In genomic region chr6:166770216-166771116, GRCh38 we compare ENCODE assay signal across 17 cellular contexts.
A peak's percentile ranks its signal among the peaks of the same experiment; 100 is the strongest.
DNase-seq lines count a peak whose midpoint lies in the region; ATAC-seq and TF ChIP-seq lines count a peak whose summit lies in the region.
"Had no signal": no experiment of that assay in that cellular context is flagged by ENCODE, and none has a peak within 500 bp of the region (broad histone marks: within the 10 kb centered on the region; RNA-seq: fewer than 3 reads in every experiment).

No MANE protein-coding gene starts in this region.

- TF ChIP-seq POLR2A in breast epithelium (IDR thresholded peaks at IDR 0.05): no peak

- DNase-seq in AG10803 (ENCODE audit: low read depth) (no peak), HFF-Myc (ENCODE audit: extremely low read depth, low read depth) (no peak), chondrocyte (ENCODE audit: low spot score) (no peak), mesenteric fat pad (ENCODE audit: low spot score) (peak; percentile 57), T-helper 1 cell (no peak), breast epithelium (ENCODE audit: low spot score in 2 of 2) (no peak), dorsolateral prefrontal cortex (no peak)
- DNase-seq: amniotic stem cell; effector memory CD4-positive, alpha-beta T cell; left colon; naive thymus-derived CD8-positive, alpha-beta T cell; NCI-H1694 treated with DMSO at 0.1 percent for 48 hours; NCI-H526; small intestine; substantia nigra had no signal

- peaks cover 14% of the 10 kb centered on the region for H3K27me3 Mint-ChIP-seq in chondrocyte (ENCODE audit: low read depth)

- H3K9me3 ChIP-seq in breast epithelium: no peaks in the 10 kb centered on the region
- H3K9me3 ChIP-seq: SJSA1 had no signal

- H3K27ac Mint-ChIP-seq in chondrocyte (ENCODE audit: unreplicated experiment): no peak overlapping the region
- H3K27ac Mint-ChIP-seq: naive thymus-derived CD8-positive, alpha-beta T cell had no signal

- peak; percentile 14; the same call in 1 of the 2 replicates for TF ChIP-seq CTCF in AG10803 (conservative IDR thresholded peaks at IDR 0.05; ENCODE audit: low read length)
- TF ChIP-seq CTCF in HFF-Myc (IDR thresholded peaks at IDR 0.05; ENCODE audit: low read depth, low read length, missing control alignments): peak; percentile 25
- peak; percentile 67 for TF ChIP-seq CTCF in chondrocyte (IDR thresholded peaks at IDR 0.05)
- no peak for TF ChIP-seq CTCF in breast epithelium (IDR thresholded peaks at IDR 0.05)
- TF ChIP-seq CTCF in dorsolateral prefrontal cortex (IDR thresholded peaks at IDR 0.05 in 54 of 56, conservative IDR thresholded peaks at IDR 0.05 in 2 of 56; ENCODE audit: low read depth in 1 of 56, partially characterized antibody in 56 of 56): no peak

- H3K27me3 ChIP-seq in breast epithelium: peaks cover 0 to 11% of the 10 kb centered on the region in 2 donors
- no peaks in the 10 kb centered on the region for H3K27me3 ChIP-seq in dorsolateral prefrontal cortex
- H3K27me3 ChIP-seq: SJSA1 had no signal

- no peak overlapping the region for H3K4me3 Mint-ChIP-seq in chondrocyte (ENCODE audit: unreplicated experiment)
- H3K4me3 Mint-ChIP-seq: naive thymus-derived CD8-positive, alpha-beta T cell had no signal

- H3K4me3 ChIP-seq in AG10803 (ENCODE audit: low read length): no peak overlapping the region
- no peak overlapping the region for H3K4me3 ChIP-seq in HFF-Myc (replicated peaks; ENCODE audit: low read depth, low read length)
- no peak overlapping the region for H3K4me3 ChIP-seq in breast epithelium
- no peak overlapping the region for H3K4me3 ChIP-seq in dorsolateral prefrontal cortex
- H3K4me3 ChIP-seq: SJSA1 had no signal

- H3K9me3 Mint-ChIP-seq in chondrocyte (ENCODE audit: low read depth): no peaks in the 10 kb centered on the region
- H3K9me3 Mint-ChIP-seq: naive thymus-derived CD8-positive, alpha-beta T cell had no signal

- intact Hi-C loops in breast epithelium (cut with DNase I; ENCODE audit: low total_unique reads) (no loop called here), dorsolateral prefrontal cortex (cut with DNase I) (no loop called here)

- no peaks in the 10 kb centered on the region for H3K4me1 Mint-ChIP-seq in chondrocyte (ENCODE audit: low read depth)

- H3K36me3 ChIP-seq in breast epithelium: no peaks in the 10 kb centered on the region
- H3K36me3 ChIP-seq: SJSA1 had no signal

- H3K27ac ChIP-seq in breast epithelium: no peak overlapping the region
- H3K27ac ChIP-seq in dorsolateral prefrontal cortex: no peak overlapping the region
- H3K27ac ChIP-seq: SJSA1 had no signal

- no peaks in the 10 kb centered on the region for H3K4me1 ChIP-seq in breast epithelium
- H3K4me1 ChIP-seq: SJSA1 had no signal

- ATAC-seq in GM19324 (IDR thresholded peaks at IDR 0.05; ENCODE audit: low FRiP score, unreplicated experiment): no peak
- ATAC-seq: left colon; naive thymus-derived CD8-positive, alpha-beta T cell had no signal

- no peaks in the 10 kb centered on the region for H3K36me3 Mint-ChIP-seq in chondrocyte (ENCODE audit: low read depth)
- H3K36me3 Mint-ChIP-seq: naive thymus-derived CD8-positive, alpha-beta T cell had no signal

Comparison
In these comparisons a context has a peak if more than half of its experiments do, and no peak if none do; other contexts are left out.
1. CTCF ChIP-seq: peak in AG10803 (single experiment), HFF-Myc (single experiment) and chondrocyte (single experiment); none in breast epithelium (0 of 3) and dorsolateral prefrontal cortex (0 of 56).